25 cellular contexts compared by ENCODE assay signal in genomic region chr20:9969626-9970025, GRCh38.
"Had no signal": no experiment of that assay in that cellular context is flagged by ENCODE, and none has a peak within 500 bp of the region (broad histone marks: within the 10 kb centered on the region; RNA-seq: fewer than 3 reads in every experiment).

No MANE protein-coding gene starts in this region.

- H3K79me2 ChIP-seq: parathyroid adenoma had no signal

- H3K4me3 ChIP-seq: neural progenitor cell, ovary, psoas muscle, stomach, thoracic aorta, thyroid gland, tibial nerve, upper lobe of left lung, vagina had no signal

- H3K36me3 ChIP-seq: neural progenitor cell, ovary, stomach, thoracic aorta, thyroid gland, tibial nerve, upper lobe of left lung, vagina had no signal

- H3K9ac ChIP-seq: neural progenitor cell, parathyroid adenoma had no signal

- H3K4me1 ChIP-seq: neural progenitor cell, parathyroid adenoma, psoas muscle, stomach, thyroid gland, tibial nerve, upper lobe of left lung, vagina had no signal

- H3K4me2 ChIP-seq: neural progenitor cell had no signal

- H3K27ac ChIP-seq: neural progenitor cell, ovary, parathyroid adenoma, psoas muscle, stomach, thoracic aorta, thyroid gland, tibial nerve, upper lobe of left lung, vagina had no signal

- FAIRE-seq: small intestine, urothelium cell line had no signal

- ATAC-seq: natural killer cell; psoas muscle; right cardiac atrium; sciatic nerve; stimulated activated effector memory CD8-positive, alpha-beta T cell treated with anti-CD3 and anti-CD28 coated beads, Interleukin-12 subunit alpha, Interleukin-12 subunit beta, amount 100 ng/mL, for 72 hours; stimulated activated naive B cell treated with anti-CD40 and anti-IgM and Interleukin-4, amounts not matched to agents 10 μg/mL and 1 μg/mL and 100 μg/mL, for 72 hours had no signal

- DNase-seq: natural killer cell; occipital lobe; ovary; posterior cingulate gyrus; psoas muscle; right cardiac atrium; small intestine; stimulated activated CD4-positive, alpha-beta T cell treated with anti-CD3 and anti-CD28 coated beads, Interleukin-15, amount 100 ng/mL, for 24 hours; stimulated activated CD4-positive, alpha-beta T cell treated with anti-CD3 and anti-CD28 coated beads, Interleukin-2, amount 100 ng/mL, for 24 hours; stimulated activated CD4-positive, alpha-beta T cell treated with anti-CD3 and anti-CD28 coated beads, Interleukin-2, amount 100 ng/mL, for 48 hours; stimulated activated CD4-positive, alpha-beta T cell treated with anti-CD3 and anti-CD28 coated beads, Interleukin-4, amount 100 ng/mL, for 24 hours; stimulated activated naive B cell treated with anti-CD40 and anti-IgM and Interleukin-4, amounts not matched to agents 10 μg/mL and 1 μg/mL and 100 μg/mL, for 72 hours; stimulated activated naive CD4-positive, alpha-beta T cell treated with Interleukin-2 at 50 U/mL for 16 hours; stomach; thyroid gland; trophoblast cell; upper lobe of left lung had no signal

- H2AFZ ChIP-seq: neural progenitor cell, parathyroid adenoma had no signal

- H3K9me3 ChIP-seq: ovary, psoas muscle, stomach, thoracic aorta, thyroid gland, tibial nerve, upper lobe of left lung, vagina had no signal

- H3K27me3 ChIP-seq: neural progenitor cell, ovary, stomach, thyroid gland, tibial nerve, upper lobe of left lung, vagina had no signal
